ENCODE assay signal across 9 cellular contexts in the genomic region with DNA sequence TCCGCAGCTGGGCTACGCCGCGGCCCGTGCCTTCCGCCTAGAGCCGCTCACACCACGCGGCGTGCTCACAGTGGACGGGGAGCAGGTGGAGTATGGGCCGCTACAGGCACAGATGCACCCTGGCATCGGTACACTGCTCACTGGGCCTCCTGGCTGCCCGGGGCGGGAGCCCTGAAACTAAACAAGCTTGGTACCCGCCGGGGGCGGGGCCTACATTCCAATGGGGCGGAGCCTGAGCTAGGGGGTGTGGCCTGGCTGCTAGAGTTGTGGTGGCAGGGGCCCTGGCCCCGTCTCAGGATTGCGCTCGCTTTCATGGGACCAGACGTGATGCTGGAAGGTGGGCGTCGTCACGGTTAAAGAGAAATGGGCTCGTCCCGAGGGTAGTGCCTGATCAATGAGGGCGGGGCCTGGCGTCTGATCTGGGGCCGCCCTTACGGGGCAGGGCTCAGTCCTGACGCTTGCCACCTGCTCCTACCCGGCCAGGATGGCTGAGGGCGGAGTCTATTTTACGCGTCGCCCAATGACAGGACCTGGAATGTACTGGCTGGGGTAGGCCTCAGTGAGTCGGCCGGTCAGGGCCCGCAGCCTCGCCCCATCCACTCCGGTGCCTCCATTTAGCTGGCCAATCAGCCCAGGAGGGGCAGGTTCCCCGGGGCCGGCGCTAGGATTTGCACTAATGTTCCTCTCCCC. TPM values are rescaled to one million over a fixed set of nuclear protein-coding genes. Genes with fewer than 3 reads are reported as not detected.
DNase-seq lines count a peak whose midpoint lies in the region; ATAC-seq, FAIRE-seq and TF ChIP-seq lines count a peak whose summit lies in the region.
"Had no signal": no experiment of that assay in that cellular context is flagged by ENCODE, and none has a peak within 500 bp of the region (broad histone marks: within the 10 kb centered on the region; RNA-seq: fewer than 3 reads in every experiment).

No MANE protein-coding gene starts in this region.

- no peak overlapping the region for H3K4me2 ChIP-seq in GM12878 (ENCODE audit: control insufficient read depth, insufficient read depth)
- no peak overlapping the region for H3K4me2 ChIP-seq in OCI-LY7 (ENCODE audit: low read length)

- DNase-seq in NCI-H146 (lab: John Stamatoyannopoulos, UW) (peak; percentile 52), NCI-H146 treated with DMSO at 0.1 percent for 48 hours (lab: John Stamatoyannopoulos, UW; ENCODE audit: unreplicated experiment) (no peak), GM12878 (ENCODE audit: low read depth, low spot score) (no peak), islet precursor cell (peak; percentile 95), putamen (ENCODE audit: low spot score) (no peak), OCI-LY7 (ENCODE audit: low spot score) (no peak)
- DNase-seq: SW 1271 had no signal

- RAD21 ChIA-PET in GM12878 (lab: Charles Lee; ENCODE audit: unreplicated experiment): no interaction called here

- SMC1A ChIA-PET in GM12878 (lab: Charles Lee; ENCODE audit: uncharacterized antibody, unreplicated experiment): no interaction called here

- no peak for TF ChIP-seq RAD21 in GM12878 (IDR thresholded peaks at IDR 0.05; ENCODE audit: insufficient read depth, low read depth, low read length)

- 94% methylated on average over 42 of the region's 46 CpGs for WGBS in GM12878 (ENCODE audit: insufficient coverage, insufficient replicate concordance, low lambda C conversion rate, missing lambda C conversion rate)

- TF ChIP-seq CTCF in GM12878 (IDR thresholded peaks at IDR 0.05 in 2 of 3, conservative IDR thresholded peaks at IDR 0.05 in 1 of 3; ENCODE audit: control insufficient read depth in 2 of 3, extremely low read depth in 1 of 3, insufficient read depth in 1 of 3, low read depth in 3 of 3, low read length in 3 of 3) (no peak), OCI-LY7 (conservative IDR thresholded peaks at IDR 0.05; ENCODE audit: low read length) (no peak)

- ATAC-seq in GM12878: no peak
- no peak for ATAC-seq in GM21381 (IDR thresholded peaks at IDR 0.05; ENCODE audit: unreplicated experiment)

- POLR2A ChIA-PET in GM12878 (lab: Charles Lee): no interaction called here
- POLR2A ChIA-PET in OCI-LY7 (lab: Charles Lee): no interaction called here

- no peak for TF ChIP-seq EP300 in GM12878 (IDR thresholded peaks at IDR 0.05; ENCODE audit: borderline replicate concordance in 1 of 2, control insufficient read depth in 1 of 2, low read depth in 2 of 2, low read length in 2 of 2)

- in situ Hi-C loops in GM12878 (cut with MboI): loop anchor here (25.0 kb wide), 1 partner anchor 1258 kb away; a partner anchor contains a TSS

- no peaks in the 10 kb centered on the region for H3K27me3 ChIP-seq in GM12878 (replicated peaks in 1 of 2; ENCODE audit: control insufficient read depth in 2 of 2, insufficient read depth in 2 of 2, low read length in 1 of 2)

- no peaks in the 10 kb centered on the region for H3K9me2 ChIP-seq in OCI-LY7 (ENCODE audit: insufficient read depth, low read length)

- H3K9me3 ChIP-seq in GM12878 (replicated peaks; ENCODE audit: control insufficient read depth, insufficient read depth, low read length) (no peaks in the 10 kb centered on the region), OCI-LY7 (ENCODE audit: low read length) (no peaks in the 10 kb centered on the region)

- CTCF ChIA-PET in GM12878 (lab: Yijun Ruan, JAX) (no interaction called here), OCI-LY7 (lab: Charles Lee; ENCODE audit: unreplicated experiment) (no interaction called here)

- H3K4me3 ChIP-seq in GM12878: no peak overlapping the region
- H3K4me3 ChIP-seq in OCI-LY7 (ENCODE audit: low read depth, low read length, poor library complexity, severe bottlenecking): no peak overlapping the region

- no peak for FAIRE-seq in GM12878 (lab: Jason Lieb, UNC)

- no peak overlapping the region for H3K9ac ChIP-seq in GM12878 (ENCODE audit: control insufficient read depth, insufficient read depth, low read length)

- BruUV-seq in GM12878 (replicated peaks; lab: Mats Ljungman, UMichigan) (no TSS peak), OCI-LY7 (replicated peaks; lab: Mats Ljungman, UMichigan) (no TSS peak)

- no peak overlapping the region for H2AFZ ChIP-seq in GM12878 (ENCODE audit: control insufficient read depth, low read depth, low read length)
- H2AFZ ChIP-seq in OCI-LY7 (ENCODE audit: low read length): no peak overlapping the region

- H3K4me1 ChIP-seq in GM12878 (ENCODE audit: control insufficient read depth, insufficient read depth, low read length) (peaks cover 18% of the 10 kb centered on the region), OCI-LY7 (ENCODE audit: insufficient read depth, low read length, poor library complexity, severe bottlenecking) (peaks cover 22% of the 10 kb centered on the region)

- H3K79me2 ChIP-seq in GM12878 (ENCODE audit: control insufficient read depth, insufficient read depth, low read length): peaks cover 3% of the 10 kb centered on the region; the same call in 1 of the 2 replicates
- no peaks in the 10 kb centered on the region; the same call in 1 of the 2 replicates for H3K79me2 ChIP-seq in OCI-LY7 (ENCODE audit: insufficient read depth, low read depth, low read length)

- TF ChIP-seq POLR2A in GM12878 (IDR thresholded peaks at IDR 0.05; ENCODE audit: low read depth, low read length): no peak; the same call in 1 of the 2 replicates

- intact Hi-C loops in GM12878 (cut with micrococcal nuclease; ENCODE audit: unreplicated experiment) (loop anchor here (10.0 kb wide), 1 partner anchor 335 kb away; a partner anchor contains a TSS), OCI-LY7 (cut with micrococcal nuclease; ENCODE audit: unreplicated experiment) (loop anchor here (10.0 kb wide), 1 partner anchor 865 kb away; a partner anchor contains a TSS)

- H3K36me3 ChIP-seq in GM12878 (ENCODE audit: control insufficient read depth in 2 of 2, insufficient read depth in 2 of 2, low read length in 1 of 2) (peaks cover 4 to 8% of the 10 kb centered on the region in 2 experiments; a peak in 3 of 4 replicates), OCI-LY7 (ENCODE audit: insufficient read depth, low read length) (peaks cover 30% of the 10 kb centered on the region; the same call in 1 of the 2 replicates)

- no peaks in the 10 kb centered on the region for H4K20me1 ChIP-seq in GM12878 (ENCODE audit: control insufficient read depth, insufficient read depth)
- H4K20me1 ChIP-seq in OCI-LY7 (ENCODE audit: insufficient read depth, low read length): no peaks in the 10 kb centered on the region

- H3K27ac ChIP-seq in GM12878 (ENCODE audit: control insufficient read depth, insufficient read depth) (no peak overlapping the region), temporal lobe (ENCODE audit: low read depth, low read length) (peak overlapping the region; percentile 27), OCI-LY7 (ENCODE audit: low read depth, low read length, poor library complexity, severe bottlenecking) (no peak overlapping the region)

RNA-seq across cellular contexts. Expression of a gene that starts 7.4 kb away (rescaled TPM):
- total RNA-seq in GM12878 (2013; cell fraction: nucleolus; rRNA removed): 18.1 and 21.7 TPM in 2 replicates
- total RNA-seq in GM12878 (2014; rRNA removed) (10.5 and 10.6 TPM in 2 replicates), GM12878 (2014; rRNA removed; fragmentation: Illumina TruSeq; extraction: Trizol) (7.0 and 8.1 TPM in 2 replicates), GM12878 (2021) (6.7 and 7.3 TPM in 2 replicates), temporal lobe (3.0 TPM), OCI-LY7 (2022) (15.7 and 19.0 TPM in 2 replicates)
- 5.0 TPM for polyA plus RNA-seq in GM12878 (2011; ENCODE audit: low read depth)
- polyA plus RNA-seq in GM12878 (2011; rRNA removed) (6.0 and 9.8 TPM in 2 replicates), GM12878 (2014; fragmentation: Illumina TruSeq; extraction: Trizol) (5.0 and 5.1 TPM in 2 replicates), GM12878 (2014; fragmentation: Nextera tagmentation; extraction: Ambion mirVana) (1 to 10 TPM; 2.0 to 2.6 TPM), GM12878 (2014; rRNA removed) (9.4 and 9.7 TPM in 2 replicates), GM12878 (2016; fragmentation: Nextera tagmentation; extraction: Ambion mirVana) (1 to 10 TPM; 4.0 to 7.1 TPM)
- polyA plus RNA-seq in GM12878 (2011; cell fraction: cytosol; rRNA removed): 13.1 and 14.1 TPM in 2 replicates
- 10.3 and 11.2 TPM in 2 replicates for polyA plus RNA-seq in GM12878 (2011; cell fraction: nucleus; rRNA removed)
- 12.9 and 16.4 TPM in 2 replicates for polyA plus RNA-seq in GM12878 (2012)
- polyA minus RNA-seq in GM12878 (2011; rRNA and poly(A)+ RNA removed): 6.6 and 9.1 TPM in 2 replicates
- 2.6 and 7.4 TPM in 2 replicates for polyA minus RNA-seq in GM12878 (2011; cell fraction: cytosol; rRNA and poly(A)+ RNA removed)
- polyA minus RNA-seq in GM12878 (2011; cell fraction: nucleus; rRNA and poly(A)+ RNA removed): 3.9 and 4.3 TPM in 2 replicates
- total RNA-seq in OCI-LY7 (2014; rRNA removed; shearing (Covaris generic)): 20.8 and 35.6 TPM in 2 replicates

RNA-seq across cellular contexts. Expression of a gene that starts 10.4 kb away (rescaled TPM):
- 31.6 and 32.6 TPM in 2 replicates for total RNA-seq in GM12878 (2013; cell fraction: nucleolus; rRNA removed)
- total RNA-seq in GM12878 (2014; rRNA removed): 12.4 and 15.9 TPM in 2 replicates
- total RNA-seq in GM12878 (2014; rRNA removed; fragmentation: Illumina TruSeq; extraction: Trizol): 6.5 and 7.1 TPM in 2 replicates
- total RNA-seq in GM12878 (2021): 33.1 and 40.5 TPM in 2 replicates
- polyA plus RNA-seq in GM12878 (2011; ENCODE audit: low read depth): 3.6 TPM
- 3.0 and 5.7 TPM in 2 replicates for polyA plus RNA-seq in GM12878 (2011; rRNA removed)
- 9.0 and 13.9 TPM in 2 replicates for polyA plus RNA-seq in GM12878 (2011; cell fraction: cytosol; rRNA removed)
- polyA plus RNA-seq in GM12878 (2011; cell fraction: nucleus; rRNA removed): 35.3 and 48.6 TPM in 2 replicates
- polyA plus RNA-seq in GM12878 (2012): 11.0 and 11.4 TPM in 2 replicates
- 2.2 and 4.7 TPM in 2 replicates for polyA plus RNA-seq in GM12878 (2014; fragmentation: Illumina TruSeq; extraction: Trizol)
- polyA plus RNA-seq in GM12878 (2014; fragmentation: Nextera tagmentation; extraction: Ambion mirVana): under 1 TPM; 0.37 to 0.75 TPM
- 26.4 and 31.5 TPM in 2 replicates for polyA plus RNA-seq in GM12878 (2014; rRNA removed)
- polyA plus RNA-seq in GM12878 (2016; fragmentation: Nextera tagmentation; extraction: Ambion mirVana): 10 to 100 TPM; 29.7 to 31.7 TPM
- 10.2 and 16.4 TPM in 2 replicates for polyA minus RNA-seq in GM12878 (2011; rRNA and poly(A)+ RNA removed)
- polyA minus RNA-seq in GM12878 (2011; cell fraction: cytosol; rRNA and poly(A)+ RNA removed): 7.8 and 8.0 TPM in 2 replicates
- polyA minus RNA-seq in GM12878 (2011; cell fraction: nucleus; rRNA and poly(A)+ RNA removed): 12.0 and 29.9 TPM in 2 replicates
- 9.6 TPM for total RNA-seq in temporal lobe
- 12.4 and 18.2 TPM in 2 replicates for total RNA-seq in OCI-LY7 (2014; rRNA removed; shearing (Covaris generic))
- 33.3 and 34.8 TPM in 2 replicates for total RNA-seq in OCI-LY7 (2022)

RNA-seq across cellular contexts. Expression of a gene that starts 10.8 kb away (rescaled TPM):
- 289 and 293 TPM in 2 replicates for total RNA-seq in GM12878 (2013; cell fraction: nucleolus; rRNA removed)
- total RNA-seq in GM12878 (2014; rRNA removed) (3,864 and 4,267 TPM in 2 replicates), GM12878 (2014; rRNA removed; fragmentation: Illumina TruSeq; extraction: Trizol) (2,138 and 2,306 TPM in 2 replicates), GM12878 (2021) (2,548 and 2,593 TPM in 2 replicates), temporal lobe (903 TPM), OCI-LY7 (2022) (1,333 and 1,494 TPM in 2 replicates)
- polyA plus RNA-seq in GM12878 (2011; ENCODE audit: low read depth): 2,279 TPM
- polyA plus RNA-seq in GM12878 (2011; rRNA removed) (786 and 1,901 TPM in 2 replicates), GM12878 (2014; fragmentation: Illumina TruSeq; extraction: Trizol) (1,711 and 2,137 TPM in 2 replicates), GM12878 (2014; fragmentation: Nextera tagmentation; extraction: Ambion mirVana) (100 to 1,000 TPM; 393 to 844 TPM), GM12878 (2014; rRNA removed) (3,670 and 3,986 TPM in 2 replicates), GM12878 (2016; fragmentation: Nextera tagmentation; extraction: Ambion mirVana) (1,000 to 10,000 TPM; 1,291 to 1,299 TPM)
- 2,627 and 2,723 TPM in 2 replicates for polyA plus RNA-seq in GM12878 (2011; cell fraction: cytosol; rRNA removed)
- polyA plus RNA-seq in GM12878 (2011; cell fraction: nucleus; rRNA removed): 1,070 and 1,187 TPM in 2 replicates
- polyA plus RNA-seq in GM12878 (2012): 3,508 and 3,752 TPM in 2 replicates
- 387 and 961 TPM in 2 replicates for polyA minus RNA-seq in GM12878 (2011; rRNA and poly(A)+ RNA removed)
- polyA minus RNA-seq in GM12878 (2011; cell fraction: cytosol; rRNA and poly(A)+ RNA removed): 657 and 660 TPM in 2 replicates
- polyA minus RNA-seq in GM12878 (2011; cell fraction: nucleus; rRNA and poly(A)+ RNA removed): 152 and 213 TPM in 2 replicates
- 3,527 and 5,064 TPM in 2 replicates for total RNA-seq in OCI-LY7 (2014; rRNA removed; shearing (Covaris generic))

RNA-seq across cellular contexts. Expression of a gene that starts 14.9 kb away (rescaled TPM):
- total RNA-seq in GM12878 (2013; cell fraction: nucleolus; rRNA removed): 6.6 and 8.7 TPM in 2 replicates
- total RNA-seq in GM12878 (2014; rRNA removed): 0.44 and 1.6 TPM in 2 replicates
- total RNA-seq in GM12878 (2014; rRNA removed; fragmentation: Illumina TruSeq; extraction: Trizol): 0.31 and 0.88 TPM in 2 replicates
- total RNA-seq in GM12878 (2021): 1.3 and 2.5 TPM in 2 replicates
- polyA plus RNA-seq in GM12878 (2011; ENCODE audit: low read depth): 0.13 TPM
- 0.10 and 0.29 TPM in 2 replicates for polyA plus RNA-seq in GM12878 (2011; rRNA removed)
- polyA plus RNA-seq in GM12878 (2011; cell fraction: cytosol; rRNA removed): 0.33 and 0.53 TPM in 2 replicates
- polyA plus RNA-seq in GM12878 (2011; cell fraction: nucleus; rRNA removed): 0.81 and 1.8 TPM in 2 replicates
- polyA plus RNA-seq in GM12878 (2012): 0.13 and 0.24 TPM in 2 replicates
- not detected in 2 replicates for polyA plus RNA-seq in GM12878 (2014; fragmentation: Illumina TruSeq; extraction: Trizol)
- polyA plus RNA-seq in GM12878 (2014; fragmentation: Nextera tagmentation; extraction: Ambion mirVana): not detected
- polyA plus RNA-seq in GM12878 (2014; rRNA removed): 0.35 and 0.72 TPM in 2 replicates
- polyA plus RNA-seq in GM12878 (2016; fragmentation: Nextera tagmentation; extraction: Ambion mirVana): under 1 TPM in 1 of 2 experiments, not detected in 1; 0.14 TPM
- 0.44 and 1.8 TPM in 2 replicates for polyA minus RNA-seq in GM12878 (2011; rRNA and poly(A)+ RNA removed)
- not detected in 2 replicates for polyA minus RNA-seq in GM12878 (2011; cell fraction: cytosol; rRNA and poly(A)+ RNA removed)
- polyA minus RNA-seq in GM12878 (2011; cell fraction: nucleus; rRNA and poly(A)+ RNA removed): 5.2 and 9.2 TPM in 2 replicates
- not detected for total RNA-seq in temporal lobe
- 3.7 and 6.2 TPM in 2 replicates for total RNA-seq in OCI-LY7 (2014; rRNA removed; shearing (Covaris generic))
- 3.0 and 5.6 TPM in 2 replicates for total RNA-seq in OCI-LY7 (2022)

RNA-seq across cellular contexts. Expression of a gene that starts 16.2 kb away (rescaled TPM):
- total RNA-seq in GM12878 (2013; cell fraction: nucleolus; rRNA removed): 0.54 and 0.61 TPM in 2 replicates
- 3.5 and 5.5 TPM in 2 replicates for total RNA-seq in GM12878 (2014; rRNA removed)
- total RNA-seq in GM12878 (2014; rRNA removed; fragmentation: Illumina TruSeq; extraction: Trizol): 1.8 and 2.3 TPM in 2 replicates
- total RNA-seq in GM12878 (2021): 3.3 and 3.9 TPM in 2 replicates
- polyA plus RNA-seq in GM12878 (2011; ENCODE audit: low read depth): 6.3 TPM
- 1.2 and 1.7 TPM in 2 replicates for polyA plus RNA-seq in GM12878 (2011; rRNA removed)
- 2.6 and 5.5 TPM in 2 replicates for polyA plus RNA-seq in GM12878 (2011; cell fraction: cytosol; rRNA removed)
- 0.54 and 1.2 TPM in 2 replicates for polyA plus RNA-seq in GM12878 (2011; cell fraction: nucleus; rRNA removed)
- polyA plus RNA-seq in GM12878 (2012): 9.7 and 10.8 TPM in 2 replicates
- polyA plus RNA-seq in GM12878 (2014; fragmentation: Illumina TruSeq; extraction: Trizol): 1.9 TPM in 2 replicates
- 1 to 10 TPM; 5.4 to 7.5 TPM for polyA plus RNA-seq in GM12878 (2014; fragmentation: Nextera tagmentation; extraction: Ambion mirVana)
- 1.8 and 2.7 TPM in 2 replicates for polyA plus RNA-seq in GM12878 (2014; rRNA removed)
- 1 to 10 TPM; 1.9 to 2.6 TPM for polyA plus RNA-seq in GM12878 (2016; fragmentation: Nextera tagmentation; extraction: Ambion mirVana)
- 0.93 TPM in 1 of 2 replicates, not detected in the other for polyA minus RNA-seq in GM12878 (2011; rRNA and poly(A)+ RNA removed)
- 2.9 TPM in 1 of 2 replicates, not detected in the other for polyA minus RNA-seq in GM12878 (2011; cell fraction: cytosol; rRNA and poly(A)+ RNA removed)
- 1.9 TPM in 1 of 2 replicates, not detected in the other for polyA minus RNA-seq in GM12878 (2011; cell fraction: nucleus; rRNA and poly(A)+ RNA removed)
- total RNA-seq in temporal lobe: 5.2 TPM
- 2.5 and 2.7 TPM in 2 replicates for total RNA-seq in OCI-LY7 (2014; rRNA removed; shearing (Covaris generic))
- 4.6 and 10.8 TPM in 2 replicates for total RNA-seq in OCI-LY7 (2022)

Comparison
In these comparisons a context has a peak if more than half of its experiments do, and no peak if none do; other contexts are left out.
1. DNase-seq: peak in NCI-H146 (single experiment) and islet precursor cell (single experiment); none in NCI-H146 treated with DMSO at 0.1 percent for 48 hours (single experiment), GM12878 (single experiment), putamen (single experiment) and OCI-LY7 (single experiment).